ENCODE assay signal across 16 cellular contexts in genomic region chr1:42981871-42982270, GRCh38.
DNase-seq lines count a peak whose midpoint lies in the region; ATAC-seq and TF ChIP-seq lines count a peak whose summit lies in the region.
"Had no signal": no experiment of that assay in that cellular context is flagged by ENCODE, and none has a peak within 500 bp of the region (broad histone marks: within the 10 kb centered on the region; RNA-seq: fewer than 3 reads in every experiment).

No MANE protein-coding gene starts in this region.

- H3K9me3 Mint-ChIP-seq in dendritic cell treated with granulocyte-macrophage colony-stimulating factor and Interleukin-4, amounts not matched to agents 40 ng/mL and 50 ng/mL, for 4 days = no peaks in the 10 kb centered on the region
- no peaks in the 10 kb centered on the region for H3K9me3 Mint-ChIP-seq in stimulated activated naive CD8-positive, alpha-beta T cell treated with anti-CD3 and anti-CD28 coated beads, Interleukin-15, amount 100 ng/mL, for 72 hours

- H3K4me3 Mint-ChIP-seq in dendritic cell treated with granulocyte-macrophage colony-stimulating factor and Interleukin-4, amounts not matched to agents 40 ng/mL and 50 ng/mL, for 4 days = no peak overlapping the region
- no peak overlapping the region for H3K4me3 Mint-ChIP-seq in stimulated activated naive CD8-positive, alpha-beta T cell treated with anti-CD3 and anti-CD28 coated beads, Interleukin-15, amount 100 ng/mL, for 72 hours

- no peaks in the 10 kb centered on the region for H3K9me3 ChIP-seq in BLaER1
- H3K9me3 ChIP-seq: SJCRH30 had no signal

- H3K27ac Mint-ChIP-seq in dendritic cell treated with granulocyte-macrophage colony-stimulating factor and Interleukin-4, amounts not matched to agents 40 ng/mL and 50 ng/mL, for 4 days = peak overlapping the region; percentile 7
- H3K27ac Mint-ChIP-seq in stimulated activated naive CD8-positive, alpha-beta T cell treated with anti-CD3 and anti-CD28 coated beads, Interleukin-15, amount 100 ng/mL, for 72 hours = no peak overlapping the region

- H3K4me1 ChIP-seq in BLaER1 = peaks cover 27% of the 10 kb centered on the region
- H3K4me1 ChIP-seq: SJCRH30 had no signal

- H3K27ac ChIP-seq in BLaER1 = no peak overlapping the region
- H3K27ac ChIP-seq: C4-2B, SJCRH30 had no signal

- no peak overlapping the region for H3K9ac ChIP-seq in BLaER1

- no peaks in the 10 kb centered on the region for H3K27me3 Mint-ChIP-seq in dendritic cell treated with granulocyte-macrophage colony-stimulating factor and Interleukin-4, amounts not matched to agents 40 ng/mL and 50 ng/mL, for 4 days
- H3K27me3 Mint-ChIP-seq in stimulated activated naive CD8-positive, alpha-beta T cell treated with anti-CD3 and anti-CD28 coated beads, Interleukin-15, amount 100 ng/mL, for 72 hours = no peaks in the 10 kb centered on the region

- no peak for TF ChIP-seq CTCF in NB4 (IDR thresholded peaks at IDR 0.05; ENCODE audit: low read depth, low read length)

- TF ChIP-seq POLR2A in NB4 (IDR thresholded peaks at IDR 0.05; ENCODE audit: extremely low read depth, insufficient read length) (no peak), GM18505 (IDR thresholded peaks at IDR 0.05; ENCODE audit: borderline replicate concordance, extremely low read depth, insufficient read depth, insufficient read length) (no peak)

- H3K36me3 ChIP-seq in BLaER1 = no peaks in the 10 kb centered on the region
- H3K36me3 ChIP-seq: SJCRH30 had no signal

- H3K27me3 ChIP-seq in BLaER1 = no peaks in the 10 kb centered on the region

- peaks cover 21% of the 10 kb centered on the region for H3K4me1 Mint-ChIP-seq in dendritic cell treated with granulocyte-macrophage colony-stimulating factor and Interleukin-4, amounts not matched to agents 40 ng/mL and 50 ng/mL, for 4 days (ENCODE audit: low read depth)
- H3K4me1 Mint-ChIP-seq in stimulated activated naive CD8-positive, alpha-beta T cell treated with anti-CD3 and anti-CD28 coated beads, Interleukin-15, amount 100 ng/mL, for 72 hours = no peaks in the 10 kb centered on the region

- H4K20me1 ChIP-seq in BLaER1 = no peaks in the 10 kb centered on the region

- DNase-seq in NB4 (ENCODE audit: low read depth) = peak; percentile 45
- DNase-seq in retina = peak; percentile 29
- no peak for DNase-seq in COR-L47 (lab: John Stamatoyannopoulos, UW)
- no peak for DNase-seq in stimulated activated naive CD8-positive, alpha-beta T cell treated with anti-CD3 and anti-CD28 coated beads, Interleukin-15, amount 100 ng/mL, for 72 hours
- DNase-seq: GF-D8, HCEC 1CT, KBM-7, NCI-H1417 treated with DMSO at 0.1 percent for 48 hours, NCI-H1930, NCI-H226, SJCRH30 had no signal

- H3K36me3 Mint-ChIP-seq in dendritic cell treated with granulocyte-macrophage colony-stimulating factor and Interleukin-4, amounts not matched to agents 40 ng/mL and 50 ng/mL, for 4 days (ENCODE audit: low read depth) = no peaks in the 10 kb centered on the region

- no peak for ATAC-seq in stimulated activated naive CD8-positive, alpha-beta T cell treated with anti-CD3 and anti-CD28 coated beads, Interleukin-15, amount 100 ng/mL, for 72 hours
- ATAC-seq in HG03196 (IDR thresholded peaks at IDR 0.05; ENCODE audit: unreplicated experiment) (no peak), GM18505 (IDR thresholded peaks at IDR 0.05; ENCODE audit: unreplicated experiment) (no peak)

- intact Hi-C loops in dendritic cell treated with granulocyte-macrophage colony-stimulating factor and Interleukin-4, amounts not matched to agents 40 ng/mL and 50 ng/mL, for 4 days (cut with micrococcal nuclease) = no loop called here

- H3K4me2 ChIP-seq in BLaER1 = peak overlapping the region; percentile 36

- H3K4me3 ChIP-seq in BLaER1 (no peak overlapping the region), NB4 (ENCODE audit: low read depth, low read length) (no peak overlapping the region)
- H3K4me3 ChIP-seq: SJCRH30 had no signal

Comparison
In these comparisons a context has a peak if more than half of its experiments do, and no peak if none do; other contexts are left out.
1. DNase-seq: peak in NB4 (single experiment) and retina (single experiment); none in COR-L47 (single experiment) and stimulated activated naive CD8-positive, alpha-beta T cell treated with anti-CD3 and anti-CD28 coated beads, Interleukin-15, amount 100 ng/mL, for 72 hours (0 of 2).